In the genomic region with DNA sequence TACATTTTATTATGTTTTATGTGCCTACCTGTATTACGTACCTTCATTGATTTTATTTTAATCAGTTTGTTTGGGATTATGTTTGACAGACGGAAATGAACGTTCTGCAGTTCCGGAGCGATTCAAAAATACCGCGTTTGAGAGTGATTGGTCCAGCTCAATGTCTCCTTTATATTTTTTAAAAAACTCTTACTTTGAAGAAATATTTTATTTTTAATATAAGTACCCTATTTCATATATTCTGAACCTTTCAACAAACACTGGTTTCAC, we compare ENCODE assay signal across 8 cellular contexts.
DNase-seq lines count a peak whose midpoint lies in the region; ATAC-seq, FAIRE-seq and TF ChIP-seq lines count a peak whose summit lies in the region.

No MANE protein-coding gene starts in this region.

- H2AFZ ChIP-seq in astrocyte (ENCODE audit: low read depth, low read length) = peak overlapping the region; percentile 85

- H3K4me2 ChIP-seq in astrocyte (ENCODE audit: low read length) = peak overlapping the region; percentile 94

- intact Hi-C loops in head of caudate nucleus (cut with DNase I) = no loop called here

- H3K4me1 Mint-ChIP-seq in IgD-negative memory B cell = peaks cover 17 to 40% (median 26%) of the 10 kb centered on the region in 3 donors
- H3K4me1 Mint-ChIP-seq in astrocyte (ENCODE audit: low read depth, unreplicated experiment) = peaks cover 7% of the 10 kb centered on the region
- H3K4me1 Mint-ChIP-seq in immature natural killer cell = peaks cover 42 to 65% of the 10 kb centered on the region in 2 donors
- H3K4me1 Mint-ChIP-seq in stimulated activated naive CD8-positive, alpha-beta T cell treated with anti-CD3 and anti-CD28 coated beads, Interleukin-15, amount 100 ng/mL, for 72 hours = peaks cover 39% of the 10 kb centered on the region

- no peak for ATAC-seq in stimulated activated naive CD8-positive, alpha-beta T cell treated with anti-CD3 and anti-CD28 coated beads, Interleukin-15, amount 100 ng/mL, for 72 hours
- ATAC-seq in GM21515 (IDR thresholded peaks at IDR 0.05; ENCODE audit: unreplicated experiment) = no peak
- ATAC-seq in HG03280 (IDR thresholded peaks at IDR 0.05; ENCODE audit: unreplicated experiment) = no peak

- H3K9me3 ChIP-seq in astrocyte (ENCODE audit: insufficient read depth, low read depth, low read length) = no peaks in the 10 kb centered on the region

- no peak for TF ChIP-seq CTCF in astrocyte (IDR thresholded peaks at IDR 0.05; ENCODE audit: insufficient read depth, low read depth, low read length)

- peak overlapping the region; percentile 84 for H3K27ac ChIP-seq in astrocyte (ENCODE audit: low read depth, low read length)

- H3K4me1 ChIP-seq in astrocyte (ENCODE audit: insufficient read depth, low read length) = peaks cover 3% of the 10 kb centered on the region

- peak; percentile 89 for DNase-seq in DMS153 treated with DMSO at 0.1 percent for 48 hours (lab: John Stamatoyannopoulos, UW; ENCODE audit: unreplicated experiment)
- DNase-seq in astrocyte (ENCODE audit: low read depth) = no peak
- DNase-seq in immature natural killer cell = peak; percentile 65 to 68 (median 67)
- peak in 1 of 2 donors; percentile 25 for DNase-seq in stimulated activated naive CD8-positive, alpha-beta T cell treated with anti-CD3 and anti-CD28 coated beads, Interleukin-15, amount 100 ng/mL, for 72 hours
- DNase-seq in head of caudate nucleus = no peak

- H3K79me2 ChIP-seq in astrocyte (ENCODE audit: insufficient read depth, low read length) = peaks cover 4% of the 10 kb centered on the region

- H3K4me3 ChIP-seq in astrocyte (ENCODE audit: insufficient read depth, low read depth, low read length) = peak overlapping the region; percentile 85

- H3K27ac Mint-ChIP-seq in IgD-negative memory B cell = peak overlapping the region; percentile 36 to 95 (median 90)
- peak overlapping the region; percentile 92 for H3K27ac Mint-ChIP-seq in astrocyte (ENCODE audit: unreplicated experiment)
- peak overlapping the region; percentile 91 to 97 (median 94) for H3K27ac Mint-ChIP-seq in immature natural killer cell
- H3K27ac Mint-ChIP-seq in stimulated activated naive CD8-positive, alpha-beta T cell treated with anti-CD3 and anti-CD28 coated beads, Interleukin-15, amount 100 ng/mL, for 72 hours = peak overlapping the region; percentile 99

- H3K36me3 Mint-ChIP-seq in IgD-negative memory B cell = peaks cover 2% of the 10 kb centered on the region
- no peaks in the 10 kb centered on the region for H3K36me3 Mint-ChIP-seq in astrocyte (ENCODE audit: low read depth, unreplicated experiment)
- H3K36me3 Mint-ChIP-seq in immature natural killer cell = no peaks in the 10 kb centered on the region

- peak overlapping the region; percentile 88 for H3K9ac ChIP-seq in astrocyte (ENCODE audit: low read length)

- H3K27me3 ChIP-seq in astrocyte (ENCODE audit: insufficient read depth, low read length) = no peaks in the 10 kb centered on the region

- no peak for FAIRE-seq in astrocyte (lab: Jason Lieb, UNC)

- H3K27me3 Mint-ChIP-seq in IgD-negative memory B cell (no peaks in the 10 kb centered on the region), astrocyte (ENCODE audit: low read depth, unreplicated experiment) (no peaks in the 10 kb centered on the region), immature natural killer cell (ENCODE audit: low read depth in 3 of 3) (peaks cover 6 to 15% (median 10%) of the 10 kb centered on the region in 3 donors)
- no peaks in the 10 kb centered on the region for H3K27me3 Mint-ChIP-seq in stimulated activated naive CD8-positive, alpha-beta T cell treated with anti-CD3 and anti-CD28 coated beads, Interleukin-15, amount 100 ng/mL, for 72 hours

- no peaks in the 10 kb centered on the region for H3K36me3 ChIP-seq in astrocyte (ENCODE audit: insufficient read depth, low read length)

- H3K4me3 Mint-ChIP-seq in IgD-negative memory B cell (peak overlapping the region; percentile 84 to 99 (median 94)), astrocyte (ENCODE audit: unreplicated experiment) (peak overlapping the region; percentile 93), immature natural killer cell (peak overlapping the region; percentile 95 to 100 (median 99))
- H3K4me3 Mint-ChIP-seq in stimulated activated naive CD8-positive, alpha-beta T cell treated with anti-CD3 and anti-CD28 coated beads, Interleukin-15, amount 100 ng/mL, for 72 hours = peak overlapping the region; percentile 77 to 82

- H3K9me3 Mint-ChIP-seq in IgD-negative memory B cell (peaks cover 0 to 4% (median 0%) of the 10 kb centered on the region in 3 donors), astrocyte (ENCODE audit: unreplicated experiment) (no peaks in the 10 kb centered on the region), immature natural killer cell (no peaks in the 10 kb centered on the region)
- no peaks in the 10 kb centered on the region for H3K9me3 Mint-ChIP-seq in stimulated activated naive CD8-positive, alpha-beta T cell treated with anti-CD3 and anti-CD28 coated beads, Interleukin-15, amount 100 ng/mL, for 72 hours

- H4K20me1 ChIP-seq in astrocyte (ENCODE audit: insufficient read depth, low read length) = no peaks in the 10 kb centered on the region

Comparison
In these comparisons a context has a peak if more than half of its experiments do, and no peak if none do; other contexts are left out.
1. DNase-seq: peak in DMS153 treated with DMSO at 0.1 percent for 48 hours (single experiment) and immature natural killer cell (3 of 3); none in astrocyte (single experiment) and head of caudate nucleus (0 of 42).
2. Peak in every context shown above with its lines, with median percentiles within 50 percentile points of each other: H3K27ac Mint-ChIP-seq and H3K4me3 Mint-ChIP-seq.